ENCODE assay signal across 8 cellular contexts in genomic region chr1:150515328-150516049, GRCh38. TPM values are rescaled to one million over a fixed set of nuclear protein-coding genes. Genes with fewer than 3 reads are reported as not detected.
A peak's percentile ranks its signal among the peaks of the same experiment; 100 is the strongest.
DNase-seq lines count a peak whose midpoint lies in the region; ATAC-seq, FAIRE-seq and TF ChIP-seq lines count a peak whose summit lies in the region.

FALEC (plus strand) TSS chr1:150515752.

- peak; percentile 99 for DNase-seq in ELF-1 (ENCODE audit: low read depth, low spot score)
- DNase-seq in H54 (ENCODE audit: insufficient read length, low spot score): peak; percentile 94
- DNase-seq in RWPE2 (ENCODE audit: low spot score): peak; percentile 95
- peak; percentile 85 for DNase-seq in activated effector memory CD4-positive, alpha-beta T cell treated with Interleukin-2 at 50 U/mL for 16 hours
- peak; percentile 96 for DNase-seq in fibroblast of the conjunctiva (ENCODE audit: low read depth)
- DNase-seq in stimulated activated naive CD8-positive, alpha-beta T cell treated with anti-CD3 and anti-CD28 coated beads, Interleukin-15, amount 100 ng/mL, for 72 hours: peak; percentile 93 to 94

- no peaks in the 10 kb centered on the region for H3K79me2 ChIP-seq in Loucy (ENCODE audit: insufficient read depth, low read length)
- H3K79me2 ChIP-seq in neural cell (replicated peaks; ENCODE audit: insufficient read depth, low read length): no peaks in the 10 kb centered on the region

- H3K9me3 Mint-ChIP-seq in stimulated activated naive CD8-positive, alpha-beta T cell treated with anti-CD3 and anti-CD28 coated beads, Interleukin-15, amount 100 ng/mL, for 72 hours: no peaks in the 10 kb centered on the region

- no peak for TF ChIP-seq RAD21 in neural cell (conservative IDR thresholded peaks at IDR 0.05)

- H3K9ac ChIP-seq in Loucy (ENCODE audit: low read depth, low read length, poor library complexity, severe bottlenecking): peak within 1 kb of the TSS; percentile 69
- peak within 1 kb of the TSS; percentile 63 for H3K9ac ChIP-seq in neural cell (ENCODE audit: low read length)

- peak within 1 kb of the TSS; percentile 22 for H3K27ac ChIP-seq in RWPE2 (ENCODE audit: poor library complexity, severe bottlenecking)
- H3K27ac ChIP-seq in neural cell (ENCODE audit: low read length): peak within 1 kb of the TSS; percentile 38

- H3K27me3 Mint-ChIP-seq in stimulated activated naive CD8-positive, alpha-beta T cell treated with anti-CD3 and anti-CD28 coated beads, Interleukin-15, amount 100 ng/mL, for 72 hours: no peaks in the 10 kb centered on the region

- H2AFZ ChIP-seq in Loucy (ENCODE audit: low read length): peak within 1 kb of the TSS; percentile 96
- peak within 1 kb of the TSS; percentile 58 for H2AFZ ChIP-seq in neural cell (ENCODE audit: low read depth, low read length)

- peak within 1 kb of the TSS; percentile 86 to 93 for H3K4me3 Mint-ChIP-seq in stimulated activated naive CD8-positive, alpha-beta T cell treated with anti-CD3 and anti-CD28 coated beads, Interleukin-15, amount 100 ng/mL, for 72 hours

- H3K27me3 ChIP-seq in Loucy (ENCODE audit: insufficient read depth, low read length, poor library complexity, severe bottlenecking) (no peaks in the 10 kb centered on the region), RWPE2 (ENCODE audit: insufficient read depth, poor library complexity, severe bottlenecking) (no peaks in the 10 kb centered on the region), neural cell (ENCODE audit: insufficient read depth, low read depth, low read length) (no peaks in the 10 kb centered on the region)

- peak within 1 kb of the TSS; percentile 78 for H3K4me3 ChIP-seq in Loucy (ENCODE audit: low read length, poor library complexity, severe bottlenecking)
- H3K4me3 ChIP-seq in RWPE2 (ENCODE audit: severe bottlenecking): peak within 1 kb of the TSS; percentile 40
- peak within 1 kb of the TSS; percentile 78 for H3K4me3 ChIP-seq in neural cell (ENCODE audit: low read length)

- TF ChIP-seq EP300 in neural cell (conservative IDR thresholded peaks at IDR 0.05; ENCODE audit: poor library complexity, severe bottlenecking): no peak

- peak within 1 kb of the TSS; percentile 83 for H3K4me2 ChIP-seq in Loucy (ENCODE audit: low read depth, low read length, poor library complexity, severe bottlenecking)
- H3K4me2 ChIP-seq in neural cell (ENCODE audit: low read length): peak within 1 kb of the TSS; percentile 81

- peak; percentile 94 for ATAC-seq in RWPE2 (ENCODE audit: low read depth)
- peak; percentile 98 for ATAC-seq in stimulated activated naive CD8-positive, alpha-beta T cell treated with anti-CD3 and anti-CD28 coated beads, Interleukin-15, amount 100 ng/mL, for 72 hours

- TF ChIP-seq POLR2A in H54 (IDR thresholded peaks at IDR 0.05; ENCODE audit: low read depth, low read length): peak; percentile 67

- no peak for FAIRE-seq in H54 (lab: Jason Lieb, UNC)

- no peaks in the 10 kb centered on the region for H3K9me2 ChIP-seq in Loucy (replicated peaks; ENCODE audit: low read depth, low read length)
- H3K9me2 ChIP-seq in neural cell (ENCODE audit: insufficient read depth, low read length): no peaks in the 10 kb centered on the region

- no peaks in the 10 kb centered on the region for H3F3A ChIP-seq in Loucy (ENCODE audit: low read depth)
- H3F3A ChIP-seq in neural cell (ENCODE audit: insufficient read depth, low read length, poor library complexity, severe bottlenecking): no peaks in the 10 kb centered on the region

- H3K4me1 Mint-ChIP-seq in stimulated activated naive CD8-positive, alpha-beta T cell treated with anti-CD3 and anti-CD28 coated beads, Interleukin-15, amount 100 ng/mL, for 72 hours: peaks cover 25% of the 10 kb centered on the region

- peaks cover 11% of the 10 kb centered on the region for H3K4me1 ChIP-seq in Loucy (ENCODE audit: insufficient read depth, low read length, poor library complexity, severe bottlenecking)
- peaks cover 11% of the 10 kb centered on the region for H3K4me1 ChIP-seq in RWPE2 (ENCODE audit: insufficient read depth, poor library complexity, severe bottlenecking)

- TF ChIP-seq CTCF in Loucy (conservative IDR thresholded peaks at IDR 0.05; ENCODE audit: low read length) (no peak), RWPE2 (IDR thresholded peaks at IDR 0.05; ENCODE audit: poor library complexity, severe bottlenecking) (no peak), neural cell (IDR thresholded peaks at IDR 0.05; ENCODE audit: poor library complexity, severe bottlenecking) (no peak)

- peak within 1 kb of the TSS; percentile 47 to 95 for H3K27ac Mint-ChIP-seq in stimulated activated naive CD8-positive, alpha-beta T cell treated with anti-CD3 and anti-CD28 coated beads, Interleukin-15, amount 100 ng/mL, for 72 hours

- H4K20me1 ChIP-seq in Loucy (ENCODE audit: insufficient read depth, low read length, poor library complexity, severe bottlenecking) (no peaks in the 10 kb centered on the region), neural cell (ENCODE audit: insufficient read depth) (no peaks in the 10 kb centered on the region)

- no peaks in the 10 kb centered on the region for H3K9me3 ChIP-seq in Loucy (ENCODE audit: insufficient read depth, low read depth, low read length)
- H3K9me3 ChIP-seq in RWPE2 (ENCODE audit: severe bottlenecking): no peaks in the 10 kb centered on the region
- H3K9me3 ChIP-seq in neural cell (ENCODE audit: low read length): no peaks in the 10 kb centered on the region

- no peaks in the 10 kb centered on the region for H3K36me3 ChIP-seq in Loucy (ENCODE audit: insufficient read depth, low read length)
- H3K36me3 ChIP-seq in RWPE2 (ENCODE audit: low read depth): no peaks in the 10 kb centered on the region
- no peaks in the 10 kb centered on the region for H3K36me3 ChIP-seq in neural cell (ENCODE audit: insufficient read depth, low read length)

TF ChIP-seq in neural cell, 6 proteins besides CTCF, POLR2A, EP300 and RAD21:
- no peak for TF ChIP-seq EZH2 (IDR thresholded peaks at IDR 0.05; ENCODE audit: borderline replicate concordance, insufficient read depth, low read length, poor library complexity, severe bottlenecking)
- TF ChIP-seq TAF1 (IDR thresholded peaks at IDR 0.05; ENCODE audit: low read depth): no peak
- TF ChIP-seq MXI1 (conservative IDR thresholded peaks at IDR 0.05; ENCODE audit: poor library complexity, severe bottlenecking): peak; percentile 58
- TF ChIP-seq POLR2AphosphoS5 (IDR thresholded peaks at IDR 0.05): peak; percentile 52
- TF ChIP-seq REST (IDR thresholded peaks at IDR 0.05; ENCODE audit: borderline replicate concordance): peak; percentile 13
- TF ChIP-seq SMC3 (conservative IDR thresholded peaks at IDR 0.05; ENCODE audit: poor library complexity): no peak
TF ChIP-seq in neural cell: peak in this region for 3.

RNA-seq across cellular contexts. Expression of gene FALEC, which starts in this region (rescaled TPM):
- not detected in 2 replicates for polyA plus RNA-seq in neural cell
- polyA minus RNA-seq in neural cell: not detected in 2 replicates

Comparison
In these comparisons a context has a peak if more than half of its experiments do, and no peak if none do; other contexts are left out.
1. Peak in every context shown above with its lines: DNase-seq, ATAC-seq, H3K4me3 ChIP-seq and H3K27ac ChIP-seq.